In genomic region chr6:2963756-2964155, GRCh38 we compare ENCODE assay signal across 1 cellular context.
TF ChIP-seq lines count a peak whose summit lies in the region.

No MANE protein-coding gene starts in this region.

TF ChIP-seq in K562, 482 proteins besides CTCF, POLR2A, EP300 and RAD21:
- TF ChIP-seq, protein P1, sequence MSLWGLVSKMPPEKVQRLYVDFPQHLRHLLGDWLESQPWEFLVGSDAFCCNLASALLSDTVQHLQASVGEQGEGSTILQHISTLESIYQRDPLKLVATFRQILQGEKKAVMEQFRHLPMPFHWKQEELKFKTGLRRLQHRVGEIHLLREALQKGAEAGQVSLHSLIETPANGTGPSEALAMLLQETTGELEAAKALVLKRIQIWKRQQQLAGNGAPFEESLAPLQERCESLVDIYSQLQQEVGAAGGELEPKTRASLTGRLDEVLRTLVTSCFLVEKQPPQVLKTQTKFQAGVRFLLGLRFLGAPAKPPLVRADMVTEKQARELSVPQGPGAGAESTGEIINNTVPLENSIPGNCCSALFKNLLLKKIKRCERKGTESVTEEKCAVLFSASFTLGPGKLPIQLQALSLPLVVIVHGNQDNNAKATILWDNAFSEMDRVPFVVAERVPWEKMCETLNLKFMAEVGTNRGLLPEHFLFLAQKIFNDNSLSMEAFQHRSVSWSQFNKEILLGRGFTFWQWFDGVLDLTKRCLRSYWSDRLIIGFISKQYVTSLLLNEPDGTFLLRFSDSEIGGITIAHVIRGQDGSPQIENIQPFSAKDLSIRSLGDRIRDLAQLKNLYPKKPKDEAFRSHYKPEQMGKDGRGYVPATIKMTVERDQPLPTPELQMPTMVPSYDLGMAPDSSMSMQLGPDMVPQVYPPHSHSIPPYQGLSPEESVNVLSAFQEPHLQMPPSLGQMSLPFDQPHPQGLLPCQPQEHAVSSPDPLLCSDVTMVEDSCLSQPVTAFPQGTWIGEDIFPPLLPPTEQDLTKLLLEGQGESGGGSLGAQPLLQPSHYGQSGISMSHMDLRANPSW (CRISPR knock-in tag; IDR thresholded peaks at IDR 0.05), result no peak
- 0 out of 2 replicates have a peak, but pooled peaks have one; percentile 2 for TF ChIP-seq RBFOX2 (IDR thresholded peaks at IDR 0.05; ENCODE audit: low read depth, low read length)
- TF ChIP-seq MTF1 (CRISPR knock-in tag; IDR thresholded peaks at IDR 0.05; ENCODE audit: borderline replicate concordance), result no peak
- TF ChIP-seq POLR2AphosphoS2 (IDR thresholded peaks at IDR 0.05; ENCODE audit: low read length), result 0 out of 2 replicates have a peak, but pooled peaks have one; percentile 33
- TF ChIP-seq KLF1 (tag; IDR thresholded peaks at IDR 0.05), result no peak
- peak; percentile 3 for TF ChIP-seq WHSC1 (IDR thresholded peaks at IDR 0.05; ENCODE audit: low read length)
- no peak for TF ChIP-seq SREBF2 (CRISPR knock-in tag; IDR thresholded peaks at IDR 0.05)
